ENCODE assay signal across 8 cellular contexts in the genomic region with DNA sequence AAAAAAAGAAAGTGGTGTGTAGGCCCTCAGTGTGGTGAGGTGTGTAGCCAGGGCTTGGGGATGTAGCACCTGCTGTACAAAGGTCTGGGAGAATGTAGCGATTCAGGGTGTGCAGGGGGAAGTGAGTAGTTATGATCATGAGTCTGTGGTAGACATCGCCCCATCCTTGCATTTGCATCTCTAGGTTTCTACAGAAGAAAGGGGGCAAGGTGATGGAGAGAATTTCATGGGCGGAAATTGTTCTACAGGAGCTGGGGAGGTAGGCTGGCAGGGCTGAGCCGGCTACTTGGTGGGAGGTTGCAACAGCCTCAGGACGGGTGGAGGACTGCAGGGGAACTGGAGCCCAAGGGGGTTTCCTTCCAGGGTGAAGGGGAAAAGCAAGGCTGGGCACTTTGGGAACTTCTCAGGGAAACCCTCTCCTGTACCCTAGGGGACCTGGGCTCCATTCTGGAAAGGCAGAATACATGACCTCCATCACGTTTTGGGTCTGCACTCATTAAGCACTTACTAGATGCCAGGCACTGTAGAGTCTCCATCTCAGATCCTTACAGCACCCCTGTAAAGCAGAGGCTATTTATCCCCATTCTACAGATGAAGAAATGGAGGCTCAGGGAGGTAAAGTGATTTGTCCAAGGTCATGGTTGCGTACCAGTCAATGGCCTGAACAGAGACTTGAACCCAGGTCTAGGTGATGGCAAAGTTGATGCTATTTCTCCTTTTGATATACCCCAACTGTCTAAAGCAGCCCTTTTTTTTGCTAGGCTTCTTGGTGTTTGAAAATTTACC. TPM values are rescaled to one million over a fixed set of nuclear protein-coding genes. Genes with fewer than 3 reads are reported as not detected.
DNase-seq lines count a peak whose midpoint lies in the region; ATAC-seq and TF ChIP-seq lines count a peak whose summit lies in the region.

No MANE protein-coding gene starts in this region.

- 89 to 93% methylated on average over 7 of the region's 7 CpGs for WGBS in heart right ventricle, 2 donors
- WGBS in upper lobe of left lung, 2 donors: 71 to 75% methylated on average over 7 of the region's 7 CpGs
- WGBS in lower leg skin, 2 donors: 85 to 91% methylated on average over 7 of the region's 7 CpGs

- H3K36me3 ChIP-seq in heart right ventricle (no peaks in the 10 kb centered on the region), upper lobe of left lung (no peaks in the 10 kb centered on the region)

- peaks cover 5 to 80% (median 48%) of the 10 kb centered on the region in 9 donors for H3K4me1 ChIP-seq in heart right ventricle
- H3K4me1 ChIP-seq in upper lobe of left lung: peaks cover 47 to 63% (median 57%) of the 10 kb centered on the region in 4 donors

- TF ChIP-seq POLR2A in upper lobe of left lung (IDR thresholded peaks at IDR 0.05) (no peak), lower leg skin (IDR thresholded peaks at IDR 0.05) (no peak)

- H3K4me3 Mint-ChIP-seq in activated naive CD8-positive, alpha-beta T cell treated with anti-CD3 and anti-CD28 coated beads, Interleukin-2, amount 10 ng/mL, durations not matched to agents 7 days and 5 days: peak overlapping the region; percentile 82
- H3K4me3 Mint-ChIP-seq in MCF 10A (ENCODE audit: unreplicated experiment): no peak overlapping the region

- POLR2A ChIA-PET in activated naive CD8-positive, alpha-beta T cell treated with anti-CD3 and anti-CD28 coated beads, Interleukin-2, amount 10 ng/mL, durations not matched to agents 7 days and 5 days (lab: Charles Lee): interaction anchor here (2.4 to 7.2 kb wide), 7 partner anchors 9 to 243 kb away, joined by 9 to 108 read pairs (median 27); a partner anchor contains a TSS
- POLR2A ChIA-PET in MCF 10A (lab: Yijun Ruan, JAX): interaction anchor here (0.6 kb wide), 1 partner anchor 9 kb away, joined by 3 read pairs; no protein-coding TSS in a partner anchor

- no peak for TF ChIP-seq CTCF in heart right ventricle (IDR thresholded peaks at IDR 0.05)
- TF ChIP-seq CTCF in upper lobe of left lung (IDR thresholded peaks at IDR 0.05): no peak
- TF ChIP-seq CTCF in lower leg skin (IDR thresholded peaks at IDR 0.05): no peak
- TF ChIP-seq CTCF in MCF 10A (IDR thresholded peaks at IDR 0.05; ENCODE audit: unreplicated experiment): no peak

- peaks cover 83% of the 10 kb centered on the region for H3K4me1 Mint-ChIP-seq in activated naive CD8-positive, alpha-beta T cell treated with anti-CD3 and anti-CD28 coated beads, Interleukin-2, amount 10 ng/mL, durations not matched to agents 7 days and 5 days
- H3K4me1 Mint-ChIP-seq in MCF 10A (ENCODE audit: insufficient read depth, unreplicated experiment): peaks cover 13% of the 10 kb centered on the region

- CTCF ChIA-PET in MCF 10A (lab: Yijun Ruan, JAX): interaction anchor here (1.6 kb wide), 1 partner anchor 57 kb away, joined by 5 read pairs; no protein-coding TSS in a partner anchor

- peaks cover 0 to 6% (median 0%) of the 10 kb centered on the region in 11 donors for H3K9me3 ChIP-seq in heart right ventricle
- no peaks in the 10 kb centered on the region for H3K9me3 ChIP-seq in upper lobe of left lung

- no peaks in the 10 kb centered on the region for H3K27me3 Mint-ChIP-seq in activated naive CD8-positive, alpha-beta T cell treated with anti-CD3 and anti-CD28 coated beads, Interleukin-2, amount 10 ng/mL, durations not matched to agents 7 days and 5 days
- H3K27me3 Mint-ChIP-seq in MCF 10A (ENCODE audit: insufficient read depth, unreplicated experiment): peaks cover 10% of the 10 kb centered on the region

- no peak for TF ChIP-seq EP300 in upper lobe of left lung (IDR thresholded peaks at IDR 0.05)

- H3K4me3 ChIP-seq in heart right ventricle: no peak overlapping the region
- H3K4me3 ChIP-seq in upper lobe of left lung: no peak overlapping the region
- no peak overlapping the region for H3K4me3 ChIP-seq in lower leg skin (ENCODE audit: low read depth, poor library complexity, severe bottlenecking)

- H3K9me3 Mint-ChIP-seq in activated naive CD8-positive, alpha-beta T cell treated with anti-CD3 and anti-CD28 coated beads, Interleukin-2, amount 10 ng/mL, durations not matched to agents 7 days and 5 days: peaks cover 1% of the 10 kb centered on the region
- H3K9me3 Mint-ChIP-seq in MCF 10A (ENCODE audit: unreplicated experiment): no peaks in the 10 kb centered on the region

- ATAC-seq in heart right ventricle (no peak), HG03039 (IDR thresholded peaks at IDR 0.05; ENCODE audit: unreplicated experiment) (peak; percentile 47), upper lobe of left lung (ENCODE audit: low FRiP score in 2 of 2) (no peak)
- ATAC-seq in activated naive CD8-positive, alpha-beta T cell treated with anti-CD3 and anti-CD28 coated beads, Interleukin-2, amount 10 ng/mL, durations not matched to agents 7 days and 5 days (ENCODE audit: low read depth): no peak

- DNase-seq in heart right ventricle: no peak
- no peak for DNase-seq in cardiac septum (ENCODE audit: low spot score)
- no peak for DNase-seq in activated naive CD8-positive, alpha-beta T cell treated with anti-CD3 and anti-CD28 coated beads, Interleukin-2, amount 10 ng/mL, durations not matched to agents 7 days and 5 days
- DNase-seq in upper lobe of left lung: no peak
- DNase-seq in NCI-H1105 (lab: John Stamatoyannopoulos, UW): no peak
- no peak for DNase-seq in lower leg skin (ENCODE audit: low spot score in 2 of 2)
- no peak for DNase-seq in MCF 10A (ENCODE audit: unreplicated experiment)

- intact Hi-C loops in heart right ventricle (cut with DNase I) (no loop called here), cardiac septum (cut with DNase I) (no loop called here), lower leg skin (cut with DNase I; ENCODE audit: low total_unique reads) (no loop called here), MCF 10A (cut with micrococcal nuclease) (no loop called here)

- H3K27me3 ChIP-seq in heart right ventricle (no peaks in the 10 kb centered on the region), upper lobe of left lung (no peaks in the 10 kb centered on the region)

- H3K27ac Mint-ChIP-seq in activated naive CD8-positive, alpha-beta T cell treated with anti-CD3 and anti-CD28 coated beads, Interleukin-2, amount 10 ng/mL, durations not matched to agents 7 days and 5 days: peak overlapping the region; percentile 99
- H3K27ac Mint-ChIP-seq in MCF 10A (ENCODE audit: low read depth, unreplicated experiment): no peak overlapping the region

- H3K27ac ChIP-seq in heart right ventricle (peak overlapping the region in 7 of 10 donors; percentile 38 to 92 (median 63)), upper lobe of left lung (peak overlapping the region; percentile 79 to 90 (median 88))

- H3K36me3 Mint-ChIP-seq in activated naive CD8-positive, alpha-beta T cell treated with anti-CD3 and anti-CD28 coated beads, Interleukin-2, amount 10 ng/mL, durations not matched to agents 7 days and 5 days: peaks cover 13% of the 10 kb centered on the region
- no peaks in the 10 kb centered on the region for H3K36me3 Mint-ChIP-seq in MCF 10A (ENCODE audit: insufficient read depth, unreplicated experiment)

- no TSS peak for BruUV-seq in MCF 10A (replicated peaks; lab: Mats Ljungman, UMichigan)

RNA-seq across cellular contexts. Expression of a gene that starts 14.5 kb away (rescaled TPM):
- total RNA-seq in heart right ventricle: 10 to 100 TPM in 8 of 10 donors, 1 to 10 TPM in 2; 8.0 to 55.4 (median 15.7) TPM
- polyA plus RNA-seq in heart right ventricle: 10 to 100 TPM; 11.9 to 15.3 TPM
- total RNA-seq in cardiac septum: 15.5 TPM
- total RNA-seq in activated naive CD8-positive, alpha-beta T cell treated with anti-CD3 and anti-CD28 coated beads, Interleukin-2, amount 10 ng/mL, durations not matched to agents 7 days and 5 days: 100 to 1,000 TPM; 215 to 246 TPM
- total RNA-seq in upper lobe of left lung: 100 to 1,000 TPM in 1 of 6 donors, 10 to 100 TPM in 5; 28.3 to 113 (median 58.5) TPM
- total RNA-seq in lower leg skin: 10 to 100 TPM in 3 of 4 donors, 1 to 10 TPM in 1; 8.5 to 33.1 (median 16.3) TPM
- 0.22 TPM in 1 of 2 replicates, not detected in the other for total RNA-seq in MCF 10A (2022)
